Comparison of ENCODE assay signal across 11 cellular contexts in genomic region chr5:142749321-142749720, GRCh38. TPM values are rescaled to one million over a fixed set of nuclear protein-coding genes. Genes with fewer than 3 reads are reported as not detected.
DNase-seq lines count a peak whose midpoint lies in the region; ATAC-seq and TF ChIP-seq lines count a peak whose summit lies in the region.
"Had no signal": no experiment of that assay in that cellular context is flagged by ENCODE, and none has a peak within 500 bp of the region (broad histone marks: within the 10 kb centered on the region; RNA-seq: fewer than 3 reads in every experiment).

No MANE protein-coding gene starts in this region.

- CTCF ChIA-PET in mammary epithelial cell (lab: Charles Lee; ENCODE audit: low non-redundant PET) = interaction anchor here (0.6 to 0.7 kb wide), 2 partner anchors 131 to 139 kb away, joined by 3 to 5 read pairs; no protein-coding TSS in a partner anchor

- ATAC-seq in activated CD4-positive, CD25-positive, alpha-beta regulatory T cell treated with anti-CD3 and anti-CD28 coated beads, Interleukin-2, amount 50 U/mL, for 24 hours = peak; percentile 38 to 41
- ATAC-seq in mucosa of descending colon = peak; percentile 43
- ATAC-seq in GM18870 (IDR thresholded peaks at IDR 0.05; ENCODE audit: unreplicated experiment) = no peak
- ATAC-seq in GM18861 (IDR thresholded peaks at IDR 0.05; ENCODE audit: unreplicated experiment) = no peak
- no peak for ATAC-seq in GM18858 (IDR thresholded peaks at IDR 0.05; ENCODE audit: unreplicated experiment)

- no peak for TF ChIP-seq CTCF in NB4 (IDR thresholded peaks at IDR 0.05; ENCODE audit: low read depth, low read length)
- TF ChIP-seq CTCF in mammary epithelial cell (conservative IDR thresholded peaks at IDR 0.05 in 1 of 2, IDR thresholded peaks at IDR 0.05 in 1 of 2; ENCODE audit: extremely low read depth in 1 of 2, insufficient read depth in 1 of 2, low read depth in 1 of 2, low read length in 2 of 2) = no peak
- TF ChIP-seq CTCF in mucosa of descending colon (IDR thresholded peaks at IDR 0.05) = no peak

- H3K4me1 ChIP-seq in mammary epithelial cell (ENCODE audit: insufficient read depth, low read length) (peaks cover 24% of the 10 kb centered on the region), mucosa of descending colon (ENCODE audit: low read depth) (no peaks in the 10 kb centered on the region)
- H3K4me1 ChIP-seq: HAP-1 had no signal

- dilution Hi-C loops in mammary epithelial cell (cut with HindIII; ENCODE audit: low sequenced_read_pairs) = no loop called here

- H3K9me3 ChIP-seq in mammary epithelial cell (replicated peaks; ENCODE audit: insufficient read depth, low read length) (no peaks in the 10 kb centered on the region), mucosa of descending colon (no peaks in the 10 kb centered on the region)
- H3K9me3 ChIP-seq: HAP-1, right atrium auricular region had no signal

- in situ Hi-C loops in mammary epithelial cell (cut with MboI; ENCODE audit: low sequenced_read_pairs in 2 of 2) = no loop called here

- H3K36me3 ChIP-seq in mammary epithelial cell (ENCODE audit: insufficient read depth, low read length) (no peaks in the 10 kb centered on the region), mucosa of descending colon (ENCODE audit: low read depth) (no peaks in the 10 kb centered on the region)
- H3K36me3 ChIP-seq: HAP-1, right atrium auricular region had no signal

- H3K4me2 ChIP-seq in mammary epithelial cell (ENCODE audit: insufficient read depth, low read depth, low read length) = peak overlapping the region; percentile 10

- no peaks in the 10 kb centered on the region for H4K20me1 ChIP-seq in mammary epithelial cell (ENCODE audit: insufficient read depth, low read length)

- H3K79me2 ChIP-seq in mammary epithelial cell (ENCODE audit: insufficient read depth, low read length) = no peaks in the 10 kb centered on the region

- 10% methylated on average over 3 of the region's 3 CpGs for WGBS in mammary epithelial cell (ENCODE audit: low coverage, missing lambda C conversion rate)

- intact Hi-C loops in mammary epithelial cell (cut with micrococcal nuclease) = loop anchor here (1.0 kb wide), 1 partner anchor 20 kb away; no protein-coding TSS in a partner anchor
- intact Hi-C loops in mucosa of descending colon (cut with DNase I, micrococcal nuclease) = no loop called here

- no TSS peak for BruUV-seq in mammary epithelial cell (replicated peaks; lab: Mats Ljungman, UMichigan)

- H3K27me3 ChIP-seq in mammary epithelial cell (ENCODE audit: insufficient read depth, low read length) = no peaks in the 10 kb centered on the region
- H3K27me3 ChIP-seq: right atrium auricular region had no signal

- H3K9ac ChIP-seq in mammary epithelial cell (ENCODE audit: insufficient read depth, low read length) = no peak overlapping the region

- H2AFZ ChIP-seq in mammary epithelial cell (ENCODE audit: low read depth, low read length) = peak overlapping the region; percentile 73

- no peak for TF ChIP-seq POLR2A in NB4 (IDR thresholded peaks at IDR 0.05; ENCODE audit: extremely low read depth, insufficient read length)

- DNase-seq in activated CD4-positive, CD25-positive, alpha-beta regulatory T cell (lab: John Stamatoyannopoulos, UW) = no peak
- DNase-seq in NB4 (ENCODE audit: low read depth) (peak; percentile 64), mammary epithelial cell (peak; percentile 76), mucosa of descending colon (no peak)
- DNase-seq: NCI-H187 treated with DMSO at 0.1 percent for 48 hours had no signal

- no peak overlapping the region for H3K4me3 ChIP-seq in NB4 (ENCODE audit: low read depth, low read length)
- H3K4me3 ChIP-seq in mammary epithelial cell (replicated peaks in 1 of 3; ENCODE audit: insufficient read depth in 1 of 3, low read depth in 2 of 3, low read length in 3 of 3) = no peak overlapping the region
- H3K4me3 ChIP-seq in mucosa of descending colon = no peak overlapping the region
- H3K4me3 ChIP-seq: HAP-1, right atrium auricular region had no signal

- H3K27ac ChIP-seq in mammary epithelial cell (ENCODE audit: insufficient read depth, low read depth, low read length) = peak overlapping the region; percentile 28
- H3K27ac ChIP-seq: right atrium auricular region had no signal

RNA-seq across cellular contexts. Expression of gene ARHGAP26, which starts 20.9 kb away (rescaled TPM):
- total RNA-seq in mammary epithelial cell (10 to 100 TPM; 23.8 to 34.0 TPM), mucosa of descending colon (10 to 100 TPM; 52.9 to 96.0 (median 67.8) TPM)
- polyA plus RNA-seq in mammary epithelial cell = 3.7 TPM
- 5.2 TPM for polyA minus RNA-seq in mammary epithelial cell

Comparison
In these comparisons a context has a peak if more than half of its experiments do, and no peak if none do; other contexts are left out.
1. ATAC-seq: peak in activated CD4-positive, CD25-positive, alpha-beta regulatory T cell treated with anti-CD3 and anti-CD28 coated beads, Interleukin-2, amount 50 U/mL, for 24 hours (2 of 2) and mucosa of descending colon (single experiment); none in GM18870 (single experiment), GM18861 (single experiment) and GM18858 (single experiment).
2. DNase-seq: peak in NB4 (single experiment) and mammary epithelial cell (single experiment); none in activated CD4-positive, CD25-positive, alpha-beta regulatory T cell (0 of 4) and mucosa of descending colon (0 of 3).